In genomic region chr1:155134858-155135415, GRCh38 we compare ENCODE assay signal across 8 cellular contexts. TPM values are rescaled to one million over a fixed set of nuclear protein-coding genes. Genes with fewer than 3 reads are reported as not detected.
DNase-seq lines count a peak whose midpoint lies in the region; ATAC-seq and TF ChIP-seq lines count a peak whose summit lies in the region.

No MANE protein-coding gene starts in this region.

- BruUV-seq in OCI-LY7 (replicated peaks; lab: Mats Ljungman, UMichigan), result TSS peak; percentile 80

- peaks cover 40% of the 10 kb centered on the region for H3K4me1 Mint-ChIP-seq in activated T-helper 1 cell treated with anti-CD3 and anti-CD28 coated beads, Interleukin-12 subunit alpha, Interleukin-12 subunit beta, Interleukin-2, Interleukin-4 antibody, amounts not matched to agents 30 ng/mL and 10 ng/mL and 1 ng/mL, durations not matched to agents 14 hours and 24 hours and 36 hours (ENCODE audit: low read depth)
- H3K4me1 Mint-ChIP-seq in nephron progenitor cell, result peaks cover 89% of the 10 kb centered on the region

- H3K36me3 ChIP-seq in OCI-LY7 (ENCODE audit: insufficient read depth, low read length), result peaks cover 13% of the 10 kb centered on the region; the same call in 1 of the 2 replicates
- no peaks in the 10 kb centered on the region for H3K36me3 ChIP-seq in testis (ENCODE audit: low read depth, missing control alignments)

- peak overlapping the region; percentile 91 for H3K4me2 ChIP-seq in OCI-LY7 (ENCODE audit: low read length)

- peak overlapping the region; percentile 65; the same call in 1 of the 2 replicates for H2AFZ ChIP-seq in OCI-LY7 (ENCODE audit: low read length)

- H3K4me1 ChIP-seq in OCI-LY7 (ENCODE audit: insufficient read depth, low read length, poor library complexity, severe bottlenecking) (peaks cover 25% of the 10 kb centered on the region), testis (peaks cover 25% of the 10 kb centered on the region)

- H3K27ac ChIP-seq in OCI-LY7 (ENCODE audit: low read depth, low read length, poor library complexity, severe bottlenecking), result peak overlapping the region; percentile 67
- H3K27ac ChIP-seq in testis, result peak overlapping the region; percentile 95 to 96

- H3K36me3 Mint-ChIP-seq in activated T-helper 1 cell treated with anti-CD3 and anti-CD28 coated beads, Interleukin-12 subunit alpha, Interleukin-12 subunit beta, Interleukin-2, Interleukin-4 antibody, amounts not matched to agents 30 ng/mL and 10 ng/mL and 1 ng/mL, durations not matched to agents 14 hours and 24 hours and 36 hours (ENCODE audit: low read depth), result peaks cover 22% of the 10 kb centered on the region
- H3K36me3 Mint-ChIP-seq in nephron progenitor cell (ENCODE audit: low read depth), result peaks cover 44% of the 10 kb centered on the region

- WGBS in testis, 2 donors, result 0 to 1% methylated on average over 13 to 18 of the region's 18 CpGs

- peaks cover 6% of the 10 kb centered on the region for H3K27me3 Mint-ChIP-seq in activated T-helper 1 cell treated with anti-CD3 and anti-CD28 coated beads, Interleukin-12 subunit alpha, Interleukin-12 subunit beta, Interleukin-2, Interleukin-4 antibody, amounts not matched to agents 30 ng/mL and 10 ng/mL and 1 ng/mL, durations not matched to agents 14 hours and 24 hours and 36 hours (ENCODE audit: insufficient read depth)
- H3K27me3 Mint-ChIP-seq in nephron progenitor cell (ENCODE audit: low read depth, poor library complexity), result peaks cover 3% of the 10 kb centered on the region

- H3K27ac Mint-ChIP-seq in activated T-helper 1 cell treated with anti-CD3 and anti-CD28 coated beads, Interleukin-12 subunit alpha, Interleukin-12 subunit beta, Interleukin-2, Interleukin-4 antibody, amounts not matched to agents 30 ng/mL and 10 ng/mL and 1 ng/mL, durations not matched to agents 14 hours and 24 hours and 36 hours, result peak overlapping the region; percentile 99
- H3K27ac Mint-ChIP-seq in nephron progenitor cell, result peak overlapping the region; percentile 97

- H3K9me3 ChIP-seq in OCI-LY7 (ENCODE audit: low read length), result no peaks in the 10 kb centered on the region
- H3K9me3 ChIP-seq in testis, result no peaks in the 10 kb centered on the region

- TF ChIP-seq CTCF in OCI-LY7 (conservative IDR thresholded peaks at IDR 0.05; ENCODE audit: low read length), result no peak
- no peak for TF ChIP-seq CTCF in nephron progenitor cell (IDR thresholded peaks at IDR 0.05)
- TF ChIP-seq CTCF in testis (IDR thresholded peaks at IDR 0.05), result no peak

- CTCF ChIA-PET in OCI-LY7 (lab: Charles Lee; ENCODE audit: unreplicated experiment), result no interaction called here

- POLR2A ChIA-PET in OCI-LY7 (lab: Charles Lee), result interaction anchor here (0.6 to 1.4 kb wide), 2 partner anchors 16 to 89 kb away, joined by 3 read pairs; no protein-coding TSS in a partner anchor

- no peaks in the 10 kb centered on the region for H3K9me2 ChIP-seq in OCI-LY7 (ENCODE audit: insufficient read depth, low read length)

- H3K9me3 Mint-ChIP-seq in activated T-helper 1 cell treated with anti-CD3 and anti-CD28 coated beads, Interleukin-12 subunit alpha, Interleukin-12 subunit beta, Interleukin-2, Interleukin-4 antibody, amounts not matched to agents 30 ng/mL and 10 ng/mL and 1 ng/mL, durations not matched to agents 14 hours and 24 hours and 36 hours, result no peaks in the 10 kb centered on the region
- H3K9me3 Mint-ChIP-seq in nephron progenitor cell, result no peaks in the 10 kb centered on the region

- intact Hi-C loops in OCI-LY7 (cut with micrococcal nuclease; ENCODE audit: unreplicated experiment) (no loop called here), testis (cut with DNase I; ENCODE audit: low total_unique reads) (no loop called here)
- intact Hi-C loops in activated T-helper 1 cell treated with anti-CD3 and anti-CD28 coated beads, Interleukin-12 subunit alpha, Interleukin-12 subunit beta, Interleukin-2, Interleukin-4 antibody, amounts not matched to agents 30 ng/mL and 10 ng/mL and 1 ng/mL, durations not matched to agents 14 hours and 24 hours and 36 hours (cut with micrococcal nuclease), result loop anchor here (1.0 to 5.0 kb wide), 7 partner anchors 44 to 1147 kb away; partner anchors contain the start of genes CKS1B, EFNA4, SMG5 and TMEM79

- H3K4me3 ChIP-seq in OCI-LY7 (ENCODE audit: low read depth, low read length, poor library complexity, severe bottlenecking) (peak overlapping the region; percentile 81), testis (peak overlapping the region; percentile 68 to 82)

- H3K4me3 Mint-ChIP-seq in activated T-helper 1 cell treated with anti-CD3 and anti-CD28 coated beads, Interleukin-12 subunit alpha, Interleukin-12 subunit beta, Interleukin-2, Interleukin-4 antibody, amounts not matched to agents 30 ng/mL and 10 ng/mL and 1 ng/mL, durations not matched to agents 14 hours and 24 hours and 36 hours, result peak overlapping the region; percentile 94
- peak overlapping the region; percentile 94 for H3K4me3 Mint-ChIP-seq in nephron progenitor cell

- H3K27me3 ChIP-seq in testis, result no peaks in the 10 kb centered on the region

- DNase-seq in CMK (ENCODE audit: low read depth) (peak; percentile 64), OCI-LY7 (ENCODE audit: low spot score) (no peak), fibroblast of the conjunctiva (ENCODE audit: low read depth) (peak; percentile 77), nephron progenitor cell (peak; percentile 66), testis (peak; percentile 93)
- peak; percentile 38 for DNase-seq in activated T-helper 1 cell treated with anti-CD3 and anti-CD28 coated beads, Interleukin-12 subunit alpha, Interleukin-12 subunit beta, Interleukin-2, Interleukin-4 antibody, amounts not matched to agents 30 ng/mL and 10 ng/mL and 1 ng/mL, durations not matched to agents 14 hours and 24 hours and 36 hours (ENCODE audit: low spot score)

- H4K20me1 ChIP-seq in OCI-LY7 (ENCODE audit: insufficient read depth, low read length), result no peaks in the 10 kb centered on the region

- peaks cover 5% of the 10 kb centered on the region; the same call in 1 of the 2 replicates for H3K79me2 ChIP-seq in OCI-LY7 (ENCODE audit: insufficient read depth, low read depth, low read length)

- TF ChIP-seq POLR2A in testis (IDR thresholded peaks at IDR 0.05), result no peak

- peak; percentile 31 for ATAC-seq in HG03520 (IDR thresholded peaks at IDR 0.05; ENCODE audit: unreplicated experiment)
- no peak for ATAC-seq in HG03025 (IDR thresholded peaks at IDR 0.05; ENCODE audit: low FRiP score, unreplicated experiment)

RNA-seq across cellular contexts. Expression of gene SLC50A1, which starts 0.7 kb away (rescaled TPM):
- total RNA-seq in OCI-LY7 (2014; rRNA removed; shearing (Covaris generic)), result 11.6 and 12.3 TPM in 2 replicates
- 46.1 and 48.0 TPM in 2 replicates for total RNA-seq in OCI-LY7 (2022)
- 45.7 and 47.7 TPM in 2 replicates for total RNA-seq in activated T-helper 1 cell treated with anti-CD3 and anti-CD28 coated beads, Interleukin-12 subunit alpha, Interleukin-12 subunit beta, Interleukin-2, Interleukin-4 antibody, amounts not matched to agents 30 ng/mL and 10 ng/mL and 1 ng/mL, durations not matched to agents 14 hours and 24 hours and 36 hours
- 10 to 100 TPM; 25.2 to 30.0 TPM for total RNA-seq in testis
- 33.7 TPM for polyA plus RNA-seq in testis (ENCODE audit: insufficient read depth, low read depth, low replicate concordance)

RNA-seq across cellular contexts. Expression of gene DPM3, which starts 5.4 kb away (rescaled TPM):
- total RNA-seq in OCI-LY7 (2014; rRNA removed; shearing (Covaris generic)), result 32.5 and 41.8 TPM in 2 replicates
- total RNA-seq in OCI-LY7 (2022) (56.2 and 65.9 TPM in 2 replicates), testis (100 to 1,000 TPM in 1 of 2 donors, 10 to 100 TPM in 1; 69.9 to 104 TPM)
- total RNA-seq in activated T-helper 1 cell treated with anti-CD3 and anti-CD28 coated beads, Interleukin-12 subunit alpha, Interleukin-12 subunit beta, Interleukin-2, Interleukin-4 antibody, amounts not matched to agents 30 ng/mL and 10 ng/mL and 1 ng/mL, durations not matched to agents 14 hours and 24 hours and 36 hours, result 43.7 and 45.1 TPM in 2 replicates
- 77.7 TPM for polyA plus RNA-seq in testis (ENCODE audit: insufficient read depth, low read depth, low replicate concordance)

RNA-seq across cellular contexts. Expression of gene EFNA1, which starts 7.3 kb away (rescaled TPM):
- total RNA-seq in OCI-LY7 (2014; rRNA removed; shearing (Covaris generic)), result not detected in 2 replicates
- total RNA-seq in OCI-LY7 (2022), result not detected in 2 replicates
- total RNA-seq in activated T-helper 1 cell treated with anti-CD3 and anti-CD28 coated beads, Interleukin-12 subunit alpha, Interleukin-12 subunit beta, Interleukin-2, Interleukin-4 antibody, amounts not matched to agents 30 ng/mL and 10 ng/mL and 1 ng/mL, durations not matched to agents 14 hours and 24 hours and 36 hours, result not detected in 2 replicates
- 10 to 100 TPM; 13.1 to 14.5 TPM for total RNA-seq in testis
- 13.0 TPM for polyA plus RNA-seq in testis (ENCODE audit: insufficient read depth, low read depth, low replicate concordance)

RNA-seq across cellular contexts. Expression of gene KRTCAP2, which starts 38.2 kb away (rescaled TPM):
- 80.5 and 128 TPM in 2 replicates for total RNA-seq in OCI-LY7 (2014; rRNA removed; shearing (Covaris generic))
- total RNA-seq in OCI-LY7 (2022) (141 and 166 TPM in 2 replicates), testis (100 to 1,000 TPM; 242 to 255 TPM)
- total RNA-seq in activated T-helper 1 cell treated with anti-CD3 and anti-CD28 coated beads, Interleukin-12 subunit alpha, Interleukin-12 subunit beta, Interleukin-2, Interleukin-4 antibody, amounts not matched to agents 30 ng/mL and 10 ng/mL and 1 ng/mL, durations not matched to agents 14 hours and 24 hours and 36 hours, result 230 and 238 TPM in 2 replicates
- 397 TPM for polyA plus RNA-seq in testis (ENCODE audit: insufficient read depth, low read depth, low replicate concordance)

RNA-seq across cellular contexts. Expression of gene TRIM46, which starts 38.7 kb away (rescaled TPM):
- total RNA-seq in OCI-LY7 (2014; rRNA removed; shearing (Covaris generic)), result 1.3 and 3.1 TPM in 2 replicates
- 3.9 and 4.5 TPM in 2 replicates for total RNA-seq in OCI-LY7 (2022)
- 10.2 and 12.6 TPM in 2 replicates for total RNA-seq in activated T-helper 1 cell treated with anti-CD3 and anti-CD28 coated beads, Interleukin-12 subunit alpha, Interleukin-12 subunit beta, Interleukin-2, Interleukin-4 antibody, amounts not matched to agents 30 ng/mL and 10 ng/mL and 1 ng/mL, durations not matched to agents 14 hours and 24 hours and 36 hours
- 1 to 10 TPM; 3.7 to 3.9 TPM for total RNA-seq in testis
- 4.0 TPM for polyA plus RNA-seq in testis (ENCODE audit: insufficient read depth, low read depth, low replicate concordance)

Comparison
In these comparisons a context has a peak if more than half of its experiments do, and no peak if none do; other contexts are left out.
1. RNA of gene EFNA1, which starts 7.3 kb away (total RNA-seq): 13.1 to 14.5 TPM in testis; not detected in activated T-helper 1 cell treated with anti-CD3 and anti-CD28 coated beads, Interleukin-12 subunit alpha, Interleukin-12 subunit beta, Interleukin-2, Interleukin-4 antibody, amounts not matched to agents 30 ng/mL and 10 ng/mL and 1 ng/mL, durations not matched to agents 14 hours and 24 hours and 36 hours and not detected in OCI-LY7; every median in the first group is over 10 times any median in the second.